ENCODE assay signal across 11 cellular contexts in genomic region chr12:92439397-92439779, GRCh38.
DNase-seq lines count a peak whose midpoint lies in the region; ATAC-seq and TF ChIP-seq lines count a peak whose summit lies in the region.
"Had no signal": no experiment of that assay in that cellular context is flagged by ENCODE, and none has a peak within 500 bp of the region (broad histone marks: within the 10 kb centered on the region; RNA-seq: fewer than 3 reads in every experiment).

No MANE protein-coding gene starts in this region.

- TF ChIP-seq CTCF in cardiac fibroblast (IDR thresholded peaks at IDR 0.05; ENCODE audit: low read depth, low read length) (no peak), vagina (IDR thresholded peaks at IDR 0.05) (no peak)

- H3K27me3 ChIP-seq in vagina = no peaks in the 10 kb centered on the region
- H3K27me3 ChIP-seq: dorsolateral prefrontal cortex had no signal

- DNase-seq in CD1c-positive myeloid dendritic cell (ENCODE audit: extremely low spot score) (peak; percentile 31), HT1080 (ENCODE audit: low read depth) (peak; percentile 69), cardiac fibroblast (ENCODE audit: low read depth in 2 of 2) (peak; percentile 79 to 90), naive B cell (no peak), vagina (ENCODE audit: extremely low spot score in 2 of 2) (no peak), middle frontal gyrus (ENCODE audit: extremely low spot score, low spot score) (no peak), NCI-H2107 (lab: John Stamatoyannopoulos, UW) (no peak), GM19238 (ENCODE audit: insufficient read length, low spot score) (no peak)
- DNase-seq: activated CD8-positive, alpha-beta memory T cell treated with anti-CD3 and anti-CD28 coated beads, Interleukin-2, amount 50 U/mL, for 48 hours; NCI-H146 had no signal

- no peak overlapping the region for H3K27ac ChIP-seq in vagina
- H3K27ac ChIP-seq: dorsolateral prefrontal cortex had no signal

- no peak for ATAC-seq in naive B cell (ENCODE audit: low read depth in 2 of 2)

- TF ChIP-seq POLR2A in vagina (IDR thresholded peaks at IDR 0.05) = no peak

- peaks cover 7 to 18% of the 10 kb centered on the region in 2 donors for H3K36me3 Mint-ChIP-seq in naive B cell

- no peaks in the 10 kb centered on the region for H3K9me3 ChIP-seq in vagina

- peaks cover under 1 to 19% (median 9%) of the 10 kb centered on the region in 7 donors for H3K9me3 Mint-ChIP-seq in naive B cell

- peak overlapping the region in 4 of 8 donors; percentile 62 to 78 (median 74) for H3K4me3 Mint-ChIP-seq in naive B cell

- H3K4me3 ChIP-seq in cardiac fibroblast (replicated peaks in 1 of 2; ENCODE audit: low read depth in 2 of 2, low read length in 2 of 2) (no peak overlapping the region), vagina (no peak overlapping the region)
- H3K4me3 ChIP-seq: dorsolateral prefrontal cortex had no signal

- peaks cover 18% of the 10 kb centered on the region for H3K4me1 ChIP-seq in vagina

- intact Hi-C loops in vagina (cut with DNase I) = no loop called here

- H3K27me3 Mint-ChIP-seq in naive B cell = no peaks in the 10 kb centered on the region

- no peaks in the 10 kb centered on the region for H3K36me3 ChIP-seq in vagina

- H3K27ac Mint-ChIP-seq in naive B cell = peak overlapping the region; percentile 94 to 100 (median 98)

- peaks cover 72 to 98% (median 97%) of the 10 kb centered on the region in 3 donors for H3K4me1 Mint-ChIP-seq in naive B cell

Comparison
In these comparisons a context has a peak if more than half of its experiments do, and no peak if none do; other contexts are left out.
1. DNase-seq: peak in CD1c-positive myeloid dendritic cell (single experiment), HT1080 (single experiment) and cardiac fibroblast (2 of 2); none in naive B cell (single experiment), vagina (0 of 2), middle frontal gyrus (single experiment), NCI-H2107 (single experiment) and GM19238 (single experiment).